Comparison of ENCODE assay signal across 8 cellular contexts in the genomic region with DNA sequence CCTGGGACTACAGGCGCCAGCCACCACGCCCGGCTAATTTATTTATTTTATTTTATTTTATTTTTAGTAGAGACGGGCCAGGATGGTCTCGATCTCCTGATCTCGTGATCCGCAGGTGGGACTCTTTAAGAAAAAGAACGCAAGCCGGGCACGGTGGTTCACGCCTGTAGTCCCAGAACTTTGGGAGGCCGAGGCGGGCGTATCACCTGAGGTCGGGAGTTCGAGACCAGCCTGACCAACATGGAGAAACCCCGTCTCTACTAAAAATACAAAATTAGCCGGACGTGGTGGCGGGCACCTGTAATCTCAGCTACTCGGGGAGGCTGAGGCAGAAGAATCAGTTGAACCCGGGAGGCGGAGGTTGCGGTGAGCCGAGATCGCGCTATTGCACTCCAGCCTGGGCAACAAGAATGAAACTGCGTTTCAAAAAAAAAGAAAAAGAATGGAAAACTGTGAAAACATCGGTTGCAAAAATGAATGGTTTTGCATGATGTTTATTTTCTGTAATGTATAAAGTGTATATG. TPM values are rescaled to one million over a fixed set of nuclear protein-coding genes. Genes with fewer than 3 reads are reported as not detected.
DNase-seq lines count a peak whose midpoint lies in the region; ATAC-seq and TF ChIP-seq lines count a peak whose summit lies in the region.
"Not testable (repeated sequence)": the region's sequence is repeated elsewhere in the genome, so short reads cannot be mapped to it uniquely, and the experiment has no call there.

No MANE protein-coding gene starts in this region.

- not testable (repeated sequence) for H3K9me3 Mint-ChIP-seq in T-helper 1 cell treated with Interleukin-12 subunit alpha and Interleukin-12 subunit beta and Interleukin-4 antibody, amounts not matched to agents 30 μg/mL and 1 μg/mL, for 36 hours

- peaks cover 37% of the 10 kb centered on the region for H3K9me3 ChIP-seq in BLaER1
- peaks cover 40% of the 10 kb centered on the region for H3K9me3 ChIP-seq in HUES6 (ENCODE audit: control insufficient read depth, insufficient read depth, low read depth, low read length)
- not testable (repeated sequence) for H3K9me3 ChIP-seq in adipocyte (ENCODE audit: control insufficient read depth, low read length); left lung; osteoblast (ENCODE audit: low read depth, low read length); testis

- WGBS in testis, 2 donors, result 63 to 68% methylated on average over 29 of the region's 29 CpGs

- peaks cover 56% of the 10 kb centered on the region for H3K36me3 ChIP-seq in BLaER1
- peaks cover 28% of the 10 kb centered on the region for H3K36me3 ChIP-seq in HUES6 (ENCODE audit: control insufficient read depth, insufficient read depth, low read length)
- H3K36me3 ChIP-seq in adipocyte (ENCODE audit: control insufficient read depth, insufficient read depth, low read length, severe bottlenecking), result peaks cover 24% of the 10 kb centered on the region
- H3K36me3 ChIP-seq in left lung, result peaks cover 0 to 19% of the 10 kb centered on the region in 2 donors
- peaks cover 25% of the 10 kb centered on the region for H3K36me3 ChIP-seq in osteoblast (ENCODE audit: insufficient read depth, low read length)
- not testable (repeated sequence) for H3K36me3 ChIP-seq in testis (ENCODE audit: low read depth, missing control alignments)

- not testable (repeated sequence) for H3K27me3 Mint-ChIP-seq in T-helper 1 cell treated with Interleukin-12 subunit alpha and Interleukin-12 subunit beta and Interleukin-4 antibody, amounts not matched to agents 30 μg/mL and 1 μg/mL, for 36 hours (ENCODE audit: low read depth)

- DNase-seq in adipocyte (ENCODE audit: low read depth); epithelial cell of proximal tubule (ENCODE audit: low read depth); osteoblast (ENCODE audit: insufficient read length, low spot score, missing footprints); testis: not testable (repeated sequence)
- DNase-seq in left lung, result peak; percentile 28 to 48

- H3K4me1 Mint-ChIP-seq in T-helper 1 cell treated with Interleukin-12 subunit alpha and Interleukin-12 subunit beta and Interleukin-4 antibody, amounts not matched to agents 30 μg/mL and 1 μg/mL, for 36 hours (ENCODE audit: low read depth), result peaks cover 20% of the 10 kb centered on the region

- peak overlapping the region; percentile 94 for H3K4me2 ChIP-seq in BLaER1
- H3K4me2 ChIP-seq in osteoblast (ENCODE audit: insufficient read depth, low read length), result peak overlapping the region; percentile 82

- H3K9ac ChIP-seq in BLaER1, result peak overlapping the region; percentile 92
- H3K9ac ChIP-seq in HUES6 (ENCODE audit: low read length), result not testable (repeated sequence)
- H3K9ac ChIP-seq in adipocyte (ENCODE audit: low read length), result peak overlapping the region; percentile 91

- ATAC-seq in left lung, result not testable (repeated sequence)

- peak overlapping the region; percentile 73 for H3K4me3 Mint-ChIP-seq in T-helper 1 cell treated with Interleukin-12 subunit alpha and Interleukin-12 subunit beta and Interleukin-4 antibody, amounts not matched to agents 30 μg/mL and 1 μg/mL, for 36 hours

- H3K27ac Mint-ChIP-seq in T-helper 1 cell treated with Interleukin-12 subunit alpha and Interleukin-12 subunit beta and Interleukin-4 antibody, amounts not matched to agents 30 μg/mL and 1 μg/mL, for 36 hours, result peak overlapping the region; percentile 70

- not testable (repeated sequence) for TF ChIP-seq POLR2A in testis (IDR thresholded peaks at IDR 0.05)

- not testable (repeated sequence) for H2AFZ ChIP-seq in osteoblast (ENCODE audit: low read length)

- H3K79me2 ChIP-seq in osteoblast (ENCODE audit: insufficient read depth, low read length), result peaks cover 30% of the 10 kb centered on the region

- intact Hi-C loops in left lung (cut with DNase I); testis (cut with DNase I; ENCODE audit: low total_unique reads): not testable (repeated sequence)

- not testable (repeated sequence) for TF ChIP-seq CTCF in epithelial cell of proximal tubule (conservative IDR thresholded peaks at IDR 0.05; ENCODE audit: low read depth, low read length); left lung (IDR thresholded peaks at IDR 0.05); osteoblast (IDR thresholded peaks at IDR 0.05; ENCODE audit: extremely low read depth, low read depth, low read length); testis (IDR thresholded peaks at IDR 0.05)

- H3K36me3 Mint-ChIP-seq in T-helper 1 cell treated with Interleukin-12 subunit alpha and Interleukin-12 subunit beta and Interleukin-4 antibody, amounts not matched to agents 30 μg/mL and 1 μg/mL, for 36 hours (ENCODE audit: low read depth), result peaks cover 17% of the 10 kb centered on the region

- H4K20me1 ChIP-seq in BLaER1, result peaks cover 36% of the 10 kb centered on the region
- H4K20me1 ChIP-seq in osteoblast (ENCODE audit: insufficient read depth, low read length), result not testable (repeated sequence)

- H3K27me3 ChIP-seq in BLaER1; HUES6 (ENCODE audit: control insufficient read depth, insufficient read depth, low read length); adipocyte (replicated peaks; ENCODE audit: control insufficient read depth, insufficient read depth, low read length); left lung; osteoblast (ENCODE audit: insufficient read depth, low read length); testis: not testable (repeated sequence)

- H3K4me3 ChIP-seq in BLaER1 (peak overlapping the region; percentile 81), HUES6 (ENCODE audit: low read depth, low read length) (peak overlapping the region; percentile 93), adipocyte (ENCODE audit: low read length) (peak overlapping the region; percentile 84), epithelial cell of proximal tubule (ENCODE audit: low read depth, low read length) (peak overlapping the region; percentile 72), left lung (peak overlapping the region; percentile 40 to 67), osteoblast (ENCODE audit: insufficient read depth, low read length) (peak overlapping the region; percentile 91), testis (peak overlapping the region; percentile 59 to 99)

- H3K4me1 ChIP-seq in BLaER1, result peaks cover 34% of the 10 kb centered on the region
- H3K4me1 ChIP-seq in HUES6 (ENCODE audit: control insufficient read depth, insufficient read depth, low read length); osteoblast (ENCODE audit: insufficient read depth, low read length): not testable (repeated sequence)
- peaks cover 17% of the 10 kb centered on the region for H3K4me1 ChIP-seq in adipocyte (ENCODE audit: control insufficient read depth, insufficient read depth, low read length)
- H3K4me1 ChIP-seq in left lung, result peaks cover 9 to 22% of the 10 kb centered on the region in 2 donors
- H3K4me1 ChIP-seq in testis, result peaks cover 13% of the 10 kb centered on the region

- H3K27ac ChIP-seq in BLaER1, result peak overlapping the region; percentile 94
- not testable (repeated sequence) for H3K27ac ChIP-seq in HUES6 (ENCODE audit: low read depth, low read length); osteoblast (ENCODE audit: low read depth, low read length)
- H3K27ac ChIP-seq in left lung, result peak overlapping the region; percentile 13 to 83
- peak overlapping the region in 1 of 2 donors; percentile 88 for H3K27ac ChIP-seq in testis

RNA-seq across cellular contexts. Expression of gene EDF1, which starts 0.9 kb away (rescaled TPM):
- total RNA-seq in epithelial cell of proximal tubule (403 and 419 TPM in 2 replicates), left lung (100 to 1,000 TPM; 247 to 288 TPM), osteoblast (126 and 173 TPM in 2 replicates), testis (100 to 1,000 TPM; 278 to 330 TPM)
- polyA plus RNA-seq in testis (ENCODE audit: insufficient read depth, low read depth, low replicate concordance), result 368 TPM

RNA-seq across cellular contexts. Expression of gene MAMDC4, which starts 14.8 kb away (rescaled TPM):
- total RNA-seq in epithelial cell of proximal tubule (1.2 and 4.8 TPM in 2 replicates), left lung (10 to 100 TPM; 14.7 to 16.0 TPM), osteoblast (0.88 and 1.4 TPM in 2 replicates), testis (10 to 100 TPM; 18.3 to 21.9 TPM)
- 8.1 TPM for polyA plus RNA-seq in testis (ENCODE audit: insufficient read depth, low read depth, low replicate concordance)

RNA-seq across cellular contexts. Expression of gene PHPT1, which starts 17.8 kb away (rescaled TPM):
- total RNA-seq in epithelial cell of proximal tubule (101 and 114 TPM in 2 replicates), left lung (100 to 1,000 TPM; 118 to 151 TPM), osteoblast (54.2 and 59.0 TPM in 2 replicates), testis (100 to 1,000 TPM; 134 to 146 TPM)
- 146 TPM for polyA plus RNA-seq in testis (ENCODE audit: insufficient read depth, low read depth, low replicate concordance)

RNA-seq across cellular contexts. Expression of gene TRAF2, which starts 19.4 kb away (rescaled TPM):
- total RNA-seq in epithelial cell of proximal tubule (21.0 and 26.1 TPM in 2 replicates), left lung (10 to 100 TPM; 17.2 to 22.4 TPM), osteoblast (6.2 and 6.8 TPM in 2 replicates), testis (10 to 100 TPM; 23.7 to 32.9 TPM)
- 21.9 TPM for polyA plus RNA-seq in testis (ENCODE audit: insufficient read depth, low read depth, low replicate concordance)

RNA-seq across cellular contexts. Expression of gene AJM1, which starts 24.7 kb away (rescaled TPM):
- total RNA-seq in epithelial cell of proximal tubule, result 0.51 and 2.2 TPM in 2 replicates
- 1 to 10 TPM; 1.7 to 2.6 TPM for total RNA-seq in left lung
- total RNA-seq in osteoblast, result 0.88 and 1.1 TPM in 2 replicates
- 10 to 100 TPM; 13.1 to 24.6 TPM for total RNA-seq in testis
- polyA plus RNA-seq in testis (ENCODE audit: insufficient read depth, low read depth, low replicate concordance), result 4.0 TPM
